In the genomic region with DNA sequence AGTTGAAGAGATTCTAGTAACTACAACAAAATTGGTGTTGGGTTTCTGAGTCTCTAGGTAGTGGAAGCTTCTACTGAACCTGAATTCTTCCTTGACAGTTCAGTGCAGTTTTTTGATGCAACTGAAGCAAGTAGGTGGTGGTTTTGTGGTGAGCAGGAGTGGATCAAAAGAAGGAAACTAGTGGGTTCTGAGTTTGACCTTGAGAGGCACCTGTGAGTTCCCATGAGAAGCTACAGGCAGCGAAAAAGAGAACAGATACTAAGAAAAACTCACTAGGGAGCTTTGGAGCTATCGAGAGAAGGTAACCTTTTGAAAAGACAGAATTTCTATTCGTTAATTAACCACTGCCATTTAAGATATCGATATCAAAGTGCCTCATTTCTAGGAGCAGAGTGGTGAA, we compare ENCODE assay signal across 17 cellular contexts.
DNase-seq lines count a peak whose midpoint lies in the region; ATAC-seq and TF ChIP-seq lines count a peak whose summit lies in the region.
"Had no signal": no experiment of that assay in that cellular context is flagged by ENCODE, and none has a peak within 500 bp of the region (broad histone marks: within the 10 kb centered on the region; RNA-seq: fewer than 3 reads in every experiment).

No MANE protein-coding gene starts in this region.

- no peak overlapping the region for H3K4me3 Mint-ChIP-seq in mesothelial cell of epicardium
- H3K4me3 Mint-ChIP-seq: T-helper 1 cell treated with Interleukin-12 subunit alpha and Interleukin-12 subunit beta and Interleukin-4 antibody, amounts not matched to agents 30 μg/mL and 1 μg/mL, for 36 hours had no signal

- H3K9me3 ChIP-seq in KOPT-K1 (ENCODE audit: insufficient read depth, low read length, poor library complexity, severe bottlenecking): peaks cover 57% of the 10 kb centered on the region

- no peaks in the 10 kb centered on the region for H3K27me3 Mint-ChIP-seq in mesothelial cell of epicardium (ENCODE audit: low read depth)

- ATAC-seq in GM19463 (IDR thresholded peaks at IDR 0.05; ENCODE audit: unreplicated experiment) (peak; percentile 49), HG02981 (IDR thresholded peaks at IDR 0.05; ENCODE audit: unreplicated experiment) (peak; percentile 45), GM19452 (IDR thresholded peaks at IDR 0.05; ENCODE audit: unreplicated experiment) (no peak), HG03045 (IDR thresholded peaks at IDR 0.05; ENCODE audit: unreplicated experiment) (no peak)
- ATAC-seq: K562 had no signal

- H3K4me1 Mint-ChIP-seq in mesothelial cell of epicardium: no peaks in the 10 kb centered on the region

- H3K27ac Mint-ChIP-seq in mesothelial cell of epicardium: no peak overlapping the region
- H3K27ac Mint-ChIP-seq: T-helper 1 cell treated with Interleukin-12 subunit alpha and Interleukin-12 subunit beta and Interleukin-4 antibody, amounts not matched to agents 30 μg/mL and 1 μg/mL, for 36 hours had no signal

- TF ChIP-seq CTCF in mesothelial cell of epicardium (IDR thresholded peaks at IDR 0.05; ENCODE audit: unreplicated experiment): no peak

- H3K36me3 Mint-ChIP-seq in mesothelial cell of epicardium: no peaks in the 10 kb centered on the region

- DNase-seq in NCI-H2227 treated with DMSO at 0.1 percent for 48 hours (lab: John Stamatoyannopoulos, UW): no peak
- no peak for DNase-seq in mesothelial cell of epicardium (ENCODE audit: low spot score in 2 of 2, unreplicated experiment in 2 of 2)
- DNase-seq: COR-L47, EL, NCI-H1092, NCI-H146, NCI-H2107, NCI-H526 treated with DMSO at 0.1 percent for 48 hours, OCI-M1, SIG-M5 had no signal

- H3K9me3 Mint-ChIP-seq in mesothelial cell of epicardium: peaks cover 24% of the 10 kb centered on the region

- peak overlapping the region; percentile 63 for H3K27ac ChIP-seq in KOPT-K1 (ENCODE audit: low read depth, low read length, poor library complexity, severe bottlenecking)

- no peaks in the 10 kb centered on the region for H3K36me3 ChIP-seq in KOPT-K1 (ENCODE audit: insufficient read depth, low read length)

Comparison
In these comparisons a context has a peak if more than half of its experiments do, and no peak if none do; other contexts are left out.
1. ATAC-seq: peak in GM19463 (single experiment) and HG02981 (single experiment); none in GM19452 (single experiment) and HG03045 (single experiment).